Comparison of ENCODE assay signal across 18 cellular contexts in genomic region chr4:185079271-185079905, GRCh38.
"Had no signal": no experiment of that assay in that cellular context is flagged by ENCODE, and none has a peak within 500 bp of the region (broad histone marks: within the 10 kb centered on the region; RNA-seq: fewer than 3 reads in every experiment).

No MANE protein-coding gene starts in this region.

- DNase-seq: cortex of kidney; dorsolateral prefrontal cortex; effector CD8-positive, alpha-beta T cell; glutamatergic neuron; islet precursor cell; mammary epithelial cell; naive thymus-derived CD8-positive, alpha-beta T cell; posterior cingulate gyrus; right lobe of liver; spleen; stimulated activated CD4-positive, alpha-beta T cell treated with anti-CD3 and anti-CD28 coated beads, Interleukin-15, amount 100 ng/mL, for 24 hours; stimulated activated CD4-positive, alpha-beta T cell treated with anti-CD3 and anti-CD28 coated beads, Interleukin-1b, Interleukin-23, amount 100 ng/mL, for 48 hours; stimulated activated CD4-positive, alpha-beta T cell treated with anti-CD3 and anti-CD28 coated beads, Interleukin-4, amount 100 ng/mL, for 24 hours; tibial artery; upper lobe of left lung; uterus had no signal

- H3K4me3 ChIP-seq: gastroesophageal sphincter, right lobe of liver, spleen, tibial artery, upper lobe of left lung, uterus had no signal

- H3K27ac ChIP-seq: dorsolateral prefrontal cortex, gastroesophageal sphincter, neutrophil, right lobe of liver, spleen, tibial artery, upper lobe of left lung, uterus had no signal

- H3K36me3 ChIP-seq: gastroesophageal sphincter, neutrophil, right lobe of liver, spleen, tibial artery, upper lobe of left lung, uterus had no signal

- H3K27me3 ChIP-seq: right lobe of liver, upper lobe of left lung, uterus had no signal

- H3K9me3 ChIP-seq: gastroesophageal sphincter, neutrophil, right lobe of liver, spleen, tibial artery, upper lobe of left lung, uterus had no signal

- H3K4me1 ChIP-seq: gastroesophageal sphincter, right lobe of liver, tibial artery, upper lobe of left lung, uterus had no signal
